In the genomic region with DNA sequence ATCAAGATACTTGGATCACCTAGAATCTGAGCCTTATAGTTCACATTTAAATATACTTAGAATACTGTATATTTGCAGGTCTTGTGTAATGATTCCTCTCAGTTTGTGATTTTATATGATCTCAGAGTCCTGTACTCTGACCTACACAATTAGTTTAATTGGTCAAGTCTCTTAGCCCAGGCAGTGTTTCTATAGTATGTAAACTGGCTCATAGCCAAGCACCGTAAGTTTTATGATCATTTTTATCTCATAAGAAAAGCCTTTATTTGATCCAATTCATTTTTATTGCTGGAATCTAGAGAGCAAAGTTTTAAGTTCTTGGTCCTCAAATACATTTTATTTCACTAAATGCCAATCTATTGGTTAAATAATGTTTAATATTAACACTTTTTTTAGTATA, we compare ENCODE assay signal across 19 cellular contexts.
"Had no signal": no experiment of that assay in that cellular context is flagged by ENCODE, and none has a peak within 500 bp of the region (broad histone marks: within the 10 kb centered on the region; RNA-seq: fewer than 3 reads in every experiment).

No MANE protein-coding gene starts in this region.

- H3K4me3 ChIP-seq: coronary artery, esophagus muscularis mucosa, gastroesophageal sphincter, heart left ventricle, left ventricle myocardium inferior, lower lobe of right lung, prostate gland, right atrium auricular region, thoracic aorta, tibial nerve, upper lobe of left lung had no signal

- H3K4me1 ChIP-seq: esophagus muscularis mucosa, foreskin keratinocyte, gastroesophageal sphincter, heart left ventricle, left ventricle myocardium inferior, lower lobe of right lung, prostate gland, right atrium auricular region, tibial nerve, upper lobe of left lung had no signal

- H3K9me3 ChIP-seq: esophagus muscularis mucosa, gastroesophageal sphincter, heart left ventricle, left ventricle myocardium inferior, lower lobe of right lung, prostate gland, right atrium auricular region, thoracic aorta, tibial nerve, upper lobe of left lung had no signal

- H3K27me3 ChIP-seq: esophagus muscularis mucosa, gastroesophageal sphincter, heart left ventricle, right atrium auricular region, tibial nerve, upper lobe of left lung had no signal

- ATAC-seq: foreskin keratinocyte; gastroesophageal sphincter; heart left ventricle; left cardiac atrium; lower lobe of right lung; natural killer cell; sciatic nerve; stimulated activated naive B cell treated with anti-CD40 and anti-IgM and Interleukin-4, amounts not matched to agents 10 μg/mL and 1 μg/mL and 100 μg/mL, for 72 hours had no signal

- DNase-seq: dermis blood vessel endothelial cell; effector memory CD4-positive, alpha-beta T cell; foreskin keratinocyte; heart left ventricle; hippocampal formation; left cardiac atrium; left ventricle myocardium inferior; lower lobe of right lung; natural killer cell; stimulated activated naive B cell treated with anti-CD40 and anti-IgM and Interleukin-4, amounts not matched to agents 10 μg/mL and 1 μg/mL and 100 μg/mL, for 72 hours; upper lobe of left lung had no signal

- H3K36me3 ChIP-seq: esophagus muscularis mucosa, gastroesophageal sphincter, heart left ventricle, left ventricle myocardium inferior, lower lobe of right lung, prostate gland, right atrium auricular region, thoracic aorta, tibial nerve, upper lobe of left lung had no signal

- H3K27ac ChIP-seq: coronary artery, esophagus muscularis mucosa, foreskin keratinocyte, gastroesophageal sphincter, heart left ventricle, left ventricle myocardium inferior, lower lobe of right lung, prostate gland, right atrium auricular region, thoracic aorta, tibial nerve, upper lobe of left lung had no signal
